Comparison of ENCODE assay signal across 8 cellular contexts in genomic region chr2:39120771-39121522, GRCh38. TPM values are rescaled to one million over a fixed set of nuclear protein-coding genes. Genes with fewer than 3 reads are reported as not detected.
A peak's percentile ranks its signal among the peaks of the same experiment; 100 is the strongest.
DNase-seq lines count a peak whose midpoint lies in the region; ATAC-seq, FAIRE-seq and TF ChIP-seq lines count a peak whose summit lies in the region.

TSS of gene SOS1 (minus strand) at chr2:39121051. CDS start at chr2:39120422, 629 bp downstream.

- no peak for TF ChIP-seq RAD21 in H1 (IDR thresholded peaks at IDR 0.05 in 1 of 2, conservative IDR thresholded peaks at IDR 0.05 in 1 of 2; ENCODE audit: low read depth in 2 of 2, low read length in 2 of 2)

- H3K4me2 ChIP-seq in H1 (ENCODE audit: insufficient read depth in 1 of 2, low read depth in 2 of 2, low read length in 2 of 2) (peak within 1 kb of the TSS; percentile 88 to 97), mesenchymal stem cell (ENCODE audit: low read length, poor library complexity, severe bottlenecking) (peak within 1 kb of the TSS; percentile 81)

- H3K9me3 ChIP-seq in HUES48 (ENCODE audit: control insufficient read depth, insufficient read depth, low read length) (no peaks in the 10 kb centered on the region), NT2/D1 (ENCODE audit: insufficient read depth, low read length) (no peaks in the 10 kb centered on the region), H1 (ENCODE audit: insufficient read depth in 2 of 2, low read depth in 1 of 2, low read length in 1 of 2) (no peaks in the 10 kb centered on the region), mesenchymal stem cell (ENCODE audit: control insufficient read depth, low read length) (no peaks in the 10 kb centered on the region)

- H3K79me1 ChIP-seq in H1 (ENCODE audit: low read depth, low read length): peaks cover 8% of the 10 kb centered on the region; the same call in 1 of the 2 replicates
- peaks cover 12% of the 10 kb centered on the region for H3K79me1 ChIP-seq in mesenchymal stem cell (replicated peaks; ENCODE audit: low read length, poor library complexity, severe bottlenecking)

- H3K56ac ChIP-seq in H1 (replicated peaks; ENCODE audit: insufficient read length, low read depth, low read length): peak within 1 kb of the TSS; percentile 66

- FAIRE-seq in H1 (lab: Jason Lieb, UNC): no peak

- H2BK20ac ChIP-seq in H1 (ENCODE audit: low read length): no peak within 1 kb of the TSS

- ATAC-seq in GM21423 (IDR thresholded peaks at IDR 0.05; ENCODE audit: unreplicated experiment): peak; percentile 43
- peak; percentile 54 for ATAC-seq in activated CD8-positive, alpha-beta memory T cell treated with anti-CD3 and anti-CD28 coated beads, Interleukin-2, amount 10 ng/mL, durations not matched to agents 7 days and 5 days

- peak within 1 kb of the TSS; percentile 20; the same call in 1 of the 2 replicates for H2AK5ac ChIP-seq in H1 (ENCODE audit: low read depth, low read length)
- H2AK5ac ChIP-seq in mesenchymal stem cell (ENCODE audit: low read length, severe bottlenecking): no peak within 1 kb of the TSS

- H3K4me1 Mint-ChIP-seq in activated CD8-positive, alpha-beta memory T cell treated with anti-CD3 and anti-CD28 coated beads, Interleukin-2, amount 10 ng/mL, durations not matched to agents 7 days and 5 days: peaks cover 66% of the 10 kb centered on the region

- TF ChIP-seq EP300 in H1 (IDR thresholded peaks at IDR 0.05; ENCODE audit: borderline replicate concordance in 1 of 2, low read depth in 2 of 2, low read length in 2 of 2): peak in 1 of 2 experiments; percentile 71; a peak in 1 of 3 replicates

- peak within 1 kb of the TSS; percentile 24 for H3K4ac ChIP-seq in H1 (replicated peaks; ENCODE audit: insufficient read length, low read depth, low read length)
- peak within 1 kb of the TSS; percentile 35 to 77 for H3K4ac ChIP-seq in mesenchymal stem cell (ENCODE audit: low read depth in 1 of 2, low read length in 2 of 2)

- no peaks in the 10 kb centered on the region for H3K27me3 Mint-ChIP-seq in activated CD8-positive, alpha-beta memory T cell treated with anti-CD3 and anti-CD28 coated beads, Interleukin-2, amount 10 ng/mL, durations not matched to agents 7 days and 5 days

- peak within 1 kb of the TSS; percentile 96 for H3K4me3 Mint-ChIP-seq in activated CD8-positive, alpha-beta memory T cell treated with anti-CD3 and anti-CD28 coated beads, Interleukin-2, amount 10 ng/mL, durations not matched to agents 7 days and 5 days

- H3K36me3 Mint-ChIP-seq in activated CD8-positive, alpha-beta memory T cell treated with anti-CD3 and anti-CD28 coated beads, Interleukin-2, amount 10 ng/mL, durations not matched to agents 7 days and 5 days: peaks cover 44% of the 10 kb centered on the region

- peak within 1 kb of the TSS; percentile 90 for H3K27ac ChIP-seq in HUES48 (ENCODE audit: low read depth, low read length)
- peak within 1 kb of the TSS; percentile 82 for H3K27ac ChIP-seq in H1 (ENCODE audit: low read depth, low read length)
- H3K27ac ChIP-seq in mesenchymal stem cell (ENCODE audit: low read length, poor library complexity, severe bottlenecking): peak within 1 kb of the TSS; percentile 90

- peaks cover 7 to 46% of the 10 kb centered on the region in 2 experiments for H3K79me2 ChIP-seq in H1 (ENCODE audit: control insufficient read depth in 1 of 2, insufficient read depth in 2 of 2, low read length in 2 of 2)

- H2AFZ ChIP-seq in H1 (ENCODE audit: low read length): peak within 1 kb of the TSS; percentile 71
- no peak within 1 kb of the TSS for H2AFZ ChIP-seq in mesenchymal stem cell (ENCODE audit: low read depth, low read length)

- H3K4me3 ChIP-seq in HUES48 (ENCODE audit: low read depth, low read length) (peak within 1 kb of the TSS; percentile 87), NT2/D1 (ENCODE audit: insufficient read length, low read depth) (peak within 1 kb of the TSS; percentile 48), H1 (ENCODE audit: extremely low read depth in 1 of 4, insufficient read depth in 2 of 4, low read depth in 3 of 4, low read length in 4 of 4) (peak within 1 kb of the TSS; percentile 80 to 90 (median 84)), mesenchymal stem cell (ENCODE audit: insufficient read depth in 1 of 2, low read depth in 1 of 2, low read length in 2 of 2) (peak within 1 kb of the TSS; percentile 86 to 99)

- H4K5ac ChIP-seq in H1 (ENCODE audit: insufficient read length, low read depth, low read length): peak within 1 kb of the TSS; percentile 31

- H4K20me1 ChIP-seq in H1 (replicated peaks in 1 of 2; ENCODE audit: control insufficient read depth in 1 of 2, insufficient read depth in 2 of 2, low read length in 2 of 2): peaks cover 2% of the 10 kb centered on the region in 2 experiments

- H3K36me3 ChIP-seq in HUES48 (ENCODE audit: control insufficient read depth, insufficient read depth, low read length) (peaks cover 12% of the 10 kb centered on the region), NT2/D1 (ENCODE audit: insufficient read depth, insufficient read length, low read length) (peaks cover 7% of the 10 kb centered on the region), H1 (ENCODE audit: control insufficient read depth in 2 of 4, insufficient read depth in 4 of 4, low read length in 3 of 4) (peaks cover 0 to 3% (median 0%) of the 10 kb centered on the region in 4 experiments; a peak in 1 of 8 replicates), mesenchymal stem cell (ENCODE audit: control insufficient read depth in 1 of 2, insufficient read depth in 2 of 2, low read depth in 1 of 2, low read length in 2 of 2) (peaks cover 0 to 13% of the 10 kb centered on the region in 2 experiments)

- peak within 1 kb of the TSS; percentile 95 for H3K18ac ChIP-seq in H1 (ENCODE audit: extremely low read depth, low read length)
- peak within 1 kb of the TSS; percentile 83 to 85 for H3K18ac ChIP-seq in mesenchymal stem cell (ENCODE audit: low read depth in 1 of 2, low read length in 2 of 2)

- no peak for TF ChIP-seq CTCF in H1 (IDR thresholded peaks at IDR 0.05; ENCODE audit: control extremely low read depth in 1 of 3, insufficient read depth in 1 of 3, low read depth in 1 of 3, low read length in 3 of 3)

- DNase-seq in Caki2 (ENCODE audit: low read depth) (peak; percentile 94), NT2/D1 (ENCODE audit: low read depth, low spot score) (peak; percentile 93), H1 (ENCODE audit: low read depth in 1 of 2, low spot score in 2 of 2) (peak; percentile 68 to 96), mesenchymal stem cell (peak; percentile 96)
- DNase-seq in activated CD8-positive, alpha-beta memory T cell treated with anti-CD3 and anti-CD28 coated beads, Interleukin-2, amount 10 ng/mL, durations not matched to agents 7 days and 5 days: peak; percentile 97
- DNase-seq in stimulated activated CD8-positive, alpha-beta memory T cell treated with anti-CD3 and anti-CD28 coated beads, Interleukin-12 subunit alpha, Interleukin-12 subunit beta, amount 100 ng/mL, for 4 hours (ENCODE audit: low read depth): peak; percentile 81

- in situ Hi-C loops in Caki2 (cut with HindIII; ENCODE audit: low pct_unique_long_range_greater_than_20kb, low sequenced_read_pairs): no loop called here

- H3K23ac ChIP-seq in H1 (ENCODE audit: insufficient read length) (peak within 1 kb of the TSS; percentile 10), mesenchymal stem cell (ENCODE audit: low read length in 2 of 2) (peak within 1 kb of the TSS in 1 of 2 experiments; percentile 64)

- H2BK15ac ChIP-seq in H1 (ENCODE audit: low read length) (peak within 1 kb of the TSS; percentile 98; the same call in 1 of the 2 replicates), mesenchymal stem cell (ENCODE audit: low read depth, poor library complexity, severe bottlenecking) (peak within 1 kb of the TSS; percentile 80)

- H3K4me1 ChIP-seq in HUES48 (ENCODE audit: control insufficient read depth, insufficient read depth, low read length) (peaks cover 26% of the 10 kb centered on the region), NT2/D1 (ENCODE audit: insufficient read depth, insufficient read length) (no peaks in the 10 kb centered on the region), H1 (replicated peaks in 1 of 4; ENCODE audit: control insufficient read depth in 3 of 4, insufficient read depth in 4 of 4, low read length in 3 of 4) (peaks cover 5 to 9% (median 8%) of the 10 kb centered on the region in 4 experiments), mesenchymal stem cell (ENCODE audit: control insufficient read depth, insufficient read depth, low read depth, low read length) (peaks cover 7% of the 10 kb centered on the region)

- peak within 1 kb of the TSS; percentile 80 for H2BK5ac ChIP-seq in H1 (ENCODE audit: low read depth, low read length)
- peak within 1 kb of the TSS; percentile 85 for H2BK5ac ChIP-seq in mesenchymal stem cell (ENCODE audit: low read depth, low read length, poor library complexity, severe bottlenecking)

- POLR2A ChIA-PET in H1 (lab: Charles Lee; ENCODE audit: partially characterized antibody): interaction anchor here (0.7 to 2.1 kb wide), 11 partner anchors 9 to 370 kb away, joined by 3 to 9 read pairs (median 4); partner anchors contain the start of gene SRSF7

- H3K27me3 ChIP-seq in HUES48 (ENCODE audit: control insufficient read depth, insufficient read depth, low read length): no peaks in the 10 kb centered on the region
- H3K27me3 ChIP-seq in NT2/D1 (ENCODE audit: insufficient read depth, insufficient read length): no peaks in the 10 kb centered on the region
- H3K27me3 ChIP-seq in H1 (replicated peaks in 1 of 4; ENCODE audit: control insufficient read depth in 3 of 4, extremely low read depth in 1 of 4, insufficient read depth in 3 of 4, low read length in 3 of 4): no peaks in the 10 kb centered on the region
- H3K27me3 ChIP-seq in mesenchymal stem cell (ENCODE audit: control insufficient read depth in 1 of 2, insufficient read depth in 1 of 2, low read length in 2 of 2): no peaks in the 10 kb centered on the region

- H3K23me2 ChIP-seq in H1 (ENCODE audit: low read depth, low read length): peaks cover 15% of the 10 kb centered on the region

- CTCF ChIA-PET in activated CD8-positive, alpha-beta memory T cell treated with anti-CD3 and anti-CD28 coated beads, Interleukin-2, amount 10 ng/mL, durations not matched to agents 7 days and 5 days (lab: Charles Lee): interaction anchor here (0.7 to 9.4 kb wide), 20 partner anchors 9 to 173 kb away, joined by 3 to 183 read pairs (median 4); no protein-coding TSS in a partner anchor
- CTCF ChIA-PET in H1 (lab: Charles Lee; ENCODE audit: partially characterized antibody): interaction anchor here (0.6 to 3.8 kb wide), 4 partner anchors 10 to 302 kb away, joined by 3 to 25 read pairs (median 4); no protein-coding TSS in a partner anchor

- peak within 1 kb of the TSS; percentile 96 for H3K27ac Mint-ChIP-seq in activated CD8-positive, alpha-beta memory T cell treated with anti-CD3 and anti-CD28 coated beads, Interleukin-2, amount 10 ng/mL, durations not matched to agents 7 days and 5 days

- WGBS in H1 (ENCODE audit: extremely low coverage in 1 of 2, insufficient coverage in 1 of 2, insufficient read length in 1 of 2, insufficient replicate concordance in 2 of 2, low coverage in 1 of 2, low lambda C conversion rate in 2 of 2, missing lambda C conversion rate in 1 of 2), 2 experiments: 6% methylated on average over 20 of the region's 60 CpGs; no CpG with 5 or more reads in 1 of the 2 experiments
- WGBS in mesenchymal stem cell: under 1% methylated on average over 34 of the region's 60 CpGs

- H3K9me3 Mint-ChIP-seq in activated CD8-positive, alpha-beta memory T cell treated with anti-CD3 and anti-CD28 coated beads, Interleukin-2, amount 10 ng/mL, durations not matched to agents 7 days and 5 days (ENCODE audit: low read depth): no peaks in the 10 kb centered on the region

- H2BK120ac ChIP-seq in H1 (replicated peaks; ENCODE audit: low read depth, low read length): no peak within 1 kb of the TSS
- H2BK120ac ChIP-seq in mesenchymal stem cell (ENCODE audit: low read depth, low read length): peak within 1 kb of the TSS; percentile 95

- H3K14ac ChIP-seq in H1 (ENCODE audit: insufficient read length) (no peak within 1 kb of the TSS), mesenchymal stem cell (ENCODE audit: low read length in 2 of 2) (peak within 1 kb of the TSS; percentile 76 to 86)

- H2BK12ac ChIP-seq in H1 (ENCODE audit: low read depth, low read length) (peak within 1 kb of the TSS; percentile 32; the same call in 1 of the 2 replicates), mesenchymal stem cell (ENCODE audit: low read length in 2 of 2) (peak within 1 kb of the TSS in 1 of 2 experiments; percentile 87)

- H4K8ac ChIP-seq in H1 (ENCODE audit: extremely low read depth, insufficient read depth, low read length) (peak within 1 kb of the TSS; percentile 98), mesenchymal stem cell (ENCODE audit: low read length) (peak within 1 kb of the TSS; percentile 96)

- H4K91ac ChIP-seq in H1 (replicated peaks; ENCODE audit: insufficient read length, low read length): peak within 1 kb of the TSS; percentile 92
- H4K91ac ChIP-seq in mesenchymal stem cell (ENCODE audit: low read length): peak within 1 kb of the TSS; percentile 90

- H3K9ac ChIP-seq in HUES48 (ENCODE audit: low read depth, low read length): peak within 1 kb of the TSS; percentile 55
- peak within 1 kb of the TSS; percentile 81 for H3K9ac ChIP-seq in NT2/D1 (ENCODE audit: insufficient read length, low read depth)
- H3K9ac ChIP-seq in H1 (replicated peaks in 1 of 4; ENCODE audit: extremely low read depth in 1 of 4, low read depth in 3 of 4, low read length in 3 of 4): peak within 1 kb of the TSS; percentile 74 to 96 (median 78)
- peak within 1 kb of the TSS; percentile 92 for H3K9ac ChIP-seq in mesenchymal stem cell (ENCODE audit: low read length)

- TF ChIP-seq POLR2A in H1 (IDR thresholded peaks at IDR 0.05; ENCODE audit: control extremely low read depth in 1 of 2, low read depth in 2 of 2, low read length in 2 of 2): peak in 1 of 2 experiments; percentile 72; a peak in 2 of 3 replicates

RNA-seq across cellular contexts. Expression of gene SOS1, which starts in this region (rescaled TPM):
- 8.7 and 9.5 TPM in 2 replicates for total RNA-seq in Caki2 (2014; rRNA removed; shearing (Covaris generic); ENCODE audit: low replicate concordance)
- 100 to 1,000 TPM; 134 to 186 TPM for total RNA-seq in activated CD8-positive, alpha-beta memory T cell treated with anti-CD3 and anti-CD28 coated beads, Interleukin-2, amount 10 ng/mL, durations not matched to agents 7 days and 5 days
- total RNA-seq in H1 (2021; fragmentation: NEBNext Ultra II Directional; extraction: Animal tissue kit (Norgen Biotek cat#: 25700)): 27.0 and 31.6 TPM in 2 replicates
- 13.1 and 25.7 TPM in 2 replicates for polyA plus RNA-seq in H1 (2011; rRNA removed)
- 16.4 TPM for polyA plus RNA-seq in H1 (2011; cell fraction: cytosol; rRNA removed)
- polyA plus RNA-seq in H1 (2011; cell fraction: nucleus; rRNA removed): 17.7 TPM
- 10.1 to 14.7 TPM (median 11.0 TPM) in 4 replicates for polyA plus RNA-seq in H1 (2012, experiment 1 of 2)
- polyA plus RNA-seq in H1 (2012, experiment 2 of 2): 0.84 TPM
- polyA plus RNA-seq in H1 (2013, experiment 1 of 2): 23.0 TPM
- polyA plus RNA-seq in H1 (2013, experiment 2 of 2): 22.2 TPM
- polyA minus RNA-seq in H1 (2011; rRNA and poly(A)+ RNA removed): 39.1 and 56.3 TPM in 2 replicates
- polyA minus RNA-seq in H1 (2011; cell fraction: cytosol; rRNA and poly(A)+ RNA removed): 16.7 TPM
- 41.7 TPM for polyA minus RNA-seq in H1 (2011; cell fraction: nucleus; rRNA and poly(A)+ RNA removed)
- polyA plus RNA-seq in mesenchymal stem cell (2013, experiment 1 of 2): 25.2 TPM
- polyA plus RNA-seq in mesenchymal stem cell (2013, experiment 2 of 2): 22.5 TPM

Comparison
In these comparisons a context has a peak if more than half of its experiments do, and no peak if none do; other contexts are left out.
1. Peak in every context shown above with its lines: DNase-seq, ATAC-seq, H3K4me3 ChIP-seq and H3K27ac ChIP-seq.